Comparison of ENCODE assay signal across 11 cellular contexts in genomic region chr7:132739271-132739955, GRCh38.
DNase-seq lines count a peak whose midpoint lies in the region; ATAC-seq and TF ChIP-seq lines count a peak whose summit lies in the region.
"Had no signal": no experiment of that assay in that cellular context is flagged by ENCODE, and none has a peak within 500 bp of the region (broad histone marks: within the 10 kb centered on the region; RNA-seq: fewer than 3 reads in every experiment).

No MANE protein-coding gene starts in this region.

- no peaks in the 10 kb centered on the region for H3K27me3 ChIP-seq in osteoblast (ENCODE audit: insufficient read depth, low read length)
- H3K27me3 ChIP-seq: right lobe of liver had no signal

- no peaks in the 10 kb centered on the region for H3K36me3 ChIP-seq in osteoblast (ENCODE audit: insufficient read depth, low read length)
- H3K36me3 ChIP-seq: right lobe of liver had no signal

- no peak overlapping the region for H2AFZ ChIP-seq in osteoblast (ENCODE audit: low read length)

- no peaks in the 10 kb centered on the region for H3K36me3 Mint-ChIP-seq in CD14-positive monocyte

- H3K27ac Mint-ChIP-seq in CD14-positive monocyte: no peak overlapping the region
- H3K27ac Mint-ChIP-seq: dendritic cell treated with granulocyte-macrophage colony-stimulating factor and Interleukin-4, amounts not matched to agents 40 ng/mL and 50 ng/mL, for 4 days had no signal

- H3K79me2 ChIP-seq in osteoblast (ENCODE audit: insufficient read depth, low read length): no peaks in the 10 kb centered on the region

- peak overlapping the region; percentile 12 for H3K4me2 ChIP-seq in osteoblast (ENCODE audit: insufficient read depth, low read length)

- no peak overlapping the region for H3K27ac ChIP-seq in epithelial cell of prostate
- H3K27ac ChIP-seq in osteoblast (ENCODE audit: low read depth, low read length): peak overlapping the region; percentile 53
- H3K27ac ChIP-seq: right lobe of liver had no signal

- no peak overlapping the region for H3K4me3 Mint-ChIP-seq in CD14-positive monocyte
- H3K4me3 Mint-ChIP-seq: dendritic cell treated with granulocyte-macrophage colony-stimulating factor and Interleukin-4, amounts not matched to agents 40 ng/mL and 50 ng/mL, for 4 days had no signal

- ATAC-seq in GM18519 (IDR thresholded peaks at IDR 0.05; ENCODE audit: low FRiP score, unreplicated experiment): no peak

- H3K27me3 Mint-ChIP-seq in CD14-positive monocyte (ENCODE audit: low read depth in 3 of 3): peaks cover 0 to 2% (median 0%) of the 10 kb centered on the region in 3 donors
- H3K27me3 Mint-ChIP-seq: dendritic cell treated with granulocyte-macrophage colony-stimulating factor and Interleukin-4, amounts not matched to agents 40 ng/mL and 50 ng/mL, for 4 days had no signal

- no peak overlapping the region for H3K4me3 ChIP-seq in osteoblast (ENCODE audit: insufficient read depth, low read length)
- H3K4me3 ChIP-seq: right lobe of liver had no signal

- H3K4me1 ChIP-seq in osteoblast (ENCODE audit: insufficient read depth, low read length): peaks cover 44% of the 10 kb centered on the region
- H3K4me1 ChIP-seq: right lobe of liver had no signal

- H3K9me3 Mint-ChIP-seq in CD14-positive monocyte: peaks cover 4 to 17% (median 9%) of the 10 kb centered on the region in 7 donors

- DNase-seq in EL (peak; percentile 84), NCI-H446 treated with DMSO at 0.1 percent for 48 hours (lab: John Stamatoyannopoulos, UW) (peak; percentile 7), epithelial cell of prostate (ENCODE audit: low read depth, low spot score) (peak; percentile 33), osteoblast (ENCODE audit: insufficient read length, low spot score, missing footprints) (peak; percentile 29), GM10248 (ENCODE audit: extremely low spot score) (no peak), epidermal melanocyte (ENCODE audit: insufficient read length, low spot score) (no peak), CD14-positive monocyte (ENCODE audit: low spot score) (no peak)
- DNase-seq: activated CD8-positive, alpha-beta memory T cell treated with anti-CD3 and anti-CD28 coated beads, Interleukin-2, amount 50 U/mL, for 4 hours; right lobe of liver had no signal

- CTCF ChIA-PET in GM10248 (lab: Yijun Ruan, JAX): no interaction called here

- POLR2A ChIA-PET in GM10248 (lab: Yijun Ruan, JAX): no interaction called here

- intact Hi-C loops in CD14-positive monocyte (cut with micrococcal nuclease): no loop called here

- H3K4me1 Mint-ChIP-seq in CD14-positive monocyte: peaks cover 7% of the 10 kb centered on the region

- no peaks in the 10 kb centered on the region for H4K20me1 ChIP-seq in osteoblast (ENCODE audit: insufficient read depth, low read length)

- H3K9me3 ChIP-seq in osteoblast (ENCODE audit: low read depth, low read length): peaks cover 1% of the 10 kb centered on the region

- TF ChIP-seq CTCF in osteoblast (IDR thresholded peaks at IDR 0.05; ENCODE audit: extremely low read depth, low read depth, low read length): no peak
- TF ChIP-seq CTCF in GM10248 (IDR thresholded peaks at IDR 0.05; ENCODE audit: control extremely low read depth, extremely low read depth, low read depth, missing control alignments): no peak
- no peak for TF ChIP-seq CTCF in CD14-positive monocyte (IDR thresholded peaks at IDR 0.05)

Comparison
In these comparisons a context has a peak if more than half of its experiments do, and no peak if none do; other contexts are left out.
1. DNase-seq: peak in EL (single experiment), NCI-H446 treated with DMSO at 0.1 percent for 48 hours (single experiment), epithelial cell of prostate (single experiment) and osteoblast (single experiment); none in GM10248 (single experiment), epidermal melanocyte (single experiment) and CD14-positive monocyte (single experiment).